21 cellular contexts compared by ENCODE assay signal in genomic region chr7:154306036-154306435, GRCh38.
"Had no signal": no experiment of that assay in that cellular context is flagged by ENCODE, and none has a peak within 500 bp of the region (broad histone marks: within the 10 kb centered on the region; RNA-seq: fewer than 3 reads in every experiment).

No MANE protein-coding gene starts in this region.

- DNase-seq: activated CD4-positive, alpha-beta T cell treated with anti-CD3 and anti-CD28 coated beads, Interleukin-2, amount 10 ng/mL, durations not matched to agents 24 days and 14 days; activated CD8-positive, alpha-beta memory T cell treated with anti-CD3 and anti-CD28 coated beads, Interleukin-2, amount 10 ng/mL, durations not matched to agents 7 days and 5 days; activated CD8-positive, alpha-beta T cell treated with anti-CD3 and anti-CD28 coated beads for 36 hours; activated gamma-delta T cell; activated naive CD4-positive, alpha-beta T cell treated with anti-CD3 and anti-CD28 coated beads, Interleukin-2, amount 50 U/mL, for 16 hours; activated naive CD8-positive, alpha-beta T cell treated with anti-CD3 and anti-CD28 coated beads, Interleukin-2, amount 50 U/mL, for 24 hours; activated T-cell treated with anti-CD3 and anti-CD28 coated beads for 4 hours; effector memory CD4-positive, alpha-beta T cell; glutamatergic neuron; stimulated activated CD4-positive, alpha-beta T cell treated with anti-CD3 and anti-CD28 coated beads, Interleukin-4, amount 100 ng/mL, for 24 hours; transverse colon; uterus had no signal

- H3K27me3 Mint-ChIP-seq: stimulated activated naive CD8-positive, alpha-beta T cell treated with anti-CD3 and anti-CD28 coated beads, Interleukin-15, Interleukin-2, amounts not matched to agents 100 ng/mL and 50 ng/mL, for 24 hours had no signal

- H3K4me1 ChIP-seq: prostate gland, right atrium auricular region, transverse colon, uterus had no signal

- H3K27ac ChIP-seq: cardiac muscle cell, hepatocyte, prostate gland, right atrium auricular region, transverse colon, uterus had no signal

- H3K27me3 ChIP-seq: right atrium auricular region, transverse colon, uterus had no signal

- H3K27ac Mint-ChIP-seq: activated CD4-positive, alpha-beta T cell treated with anti-CD3 and anti-CD28 coated beads, Interleukin-2, amount 10 ng/mL, durations not matched to agents 24 days and 14 days; activated CD8-positive, alpha-beta memory T cell treated with anti-CD3 and anti-CD28 coated beads, Interleukin-2, amount 10 ng/mL, durations not matched to agents 7 days and 5 days; activated CD8-positive, alpha-beta T cell treated with anti-CD3 and anti-CD28 coated beads for 36 hours; activated naive CD8-positive, alpha-beta T cell treated with anti-CD3 and anti-CD28 coated beads, Interleukin-2, amount 50 U/mL, for 24 hours; dendritic cell treated with granulocyte-macrophage colony-stimulating factor and Interleukin-4, amounts not matched to agents 40 ng/mL and 50 ng/mL, for 4 days; nephron; stimulated activated naive CD8-positive, alpha-beta T cell treated with anti-CD3 and anti-CD28 coated beads, Interleukin-15, Interleukin-2, amounts not matched to agents 100 ng/mL and 50 ng/mL, for 24 hours had no signal

- H3K4me3 Mint-ChIP-seq: activated CD4-positive, alpha-beta T cell treated with anti-CD3 and anti-CD28 coated beads, Interleukin-2, amount 10 ng/mL, durations not matched to agents 24 days and 14 days; activated CD8-positive, alpha-beta memory T cell treated with anti-CD3 and anti-CD28 coated beads, Interleukin-2, amount 10 ng/mL, durations not matched to agents 7 days and 5 days; activated CD8-positive, alpha-beta T cell treated with anti-CD3 and anti-CD28 coated beads for 36 hours; activated naive CD8-positive, alpha-beta T cell treated with anti-CD3 and anti-CD28 coated beads, Interleukin-2, amount 50 U/mL, for 24 hours; dendritic cell treated with granulocyte-macrophage colony-stimulating factor and Interleukin-4, amounts not matched to agents 40 ng/mL and 50 ng/mL, for 4 days; stimulated activated naive CD8-positive, alpha-beta T cell treated with anti-CD3 and anti-CD28 coated beads, Interleukin-15, Interleukin-2, amounts not matched to agents 100 ng/mL and 50 ng/mL, for 24 hours had no signal

- H3K4me3 ChIP-seq: cardiac muscle cell, hepatocyte, prostate gland, right atrium auricular region, transverse colon, uterus had no signal

- H3K9me3 Mint-ChIP-seq: activated CD4-positive, alpha-beta T cell treated with anti-CD3 and anti-CD28 coated beads, Interleukin-2, amount 10 ng/mL, durations not matched to agents 24 days and 14 days; activated CD8-positive, alpha-beta T cell treated with anti-CD3 and anti-CD28 coated beads for 36 hours; activated naive CD8-positive, alpha-beta T cell treated with anti-CD3 and anti-CD28 coated beads, Interleukin-2, amount 50 U/mL, for 24 hours; nephron; stimulated activated naive CD8-positive, alpha-beta T cell treated with anti-CD3 and anti-CD28 coated beads, Interleukin-15, Interleukin-2, amounts not matched to agents 100 ng/mL and 50 ng/mL, for 24 hours had no signal

- H3K36me3 ChIP-seq: cardiac muscle cell, prostate gland, right atrium auricular region, transverse colon, uterus had no signal

- ATAC-seq: activated CD4-positive, CD25-positive, alpha-beta regulatory T cell treated with anti-CD3 and anti-CD28 coated beads, Interleukin-2, amount 50 U/mL, for 24 hours; activated CD8-positive, alpha-beta memory T cell treated with anti-CD3 and anti-CD28 coated beads, Interleukin-2, amount 10 ng/mL, durations not matched to agents 7 days and 5 days; activated CD8-positive, alpha-beta T cell treated with anti-CD3 and anti-CD28 coated beads for 36 hours; activated naive CD8-positive, alpha-beta T cell treated with anti-CD3 and anti-CD28 coated beads, Interleukin-2, amount 50 U/mL, for 24 hours; esophagus mucosa had no signal

- H3K9me3 ChIP-seq: prostate gland, right atrium auricular region, transverse colon, uterus had no signal

- H3K36me3 Mint-ChIP-seq: activated CD8-positive, alpha-beta memory T cell treated with anti-CD3 and anti-CD28 coated beads, Interleukin-2, amount 10 ng/mL, durations not matched to agents 7 days and 5 days had no signal

- H3K4me1 Mint-ChIP-seq: activated CD4-positive, alpha-beta T cell treated with anti-CD3 and anti-CD28 coated beads, Interleukin-2, amount 10 ng/mL, durations not matched to agents 24 days and 14 days; activated CD8-positive, alpha-beta memory T cell treated with anti-CD3 and anti-CD28 coated beads, Interleukin-2, amount 10 ng/mL, durations not matched to agents 7 days and 5 days; activated naive CD8-positive, alpha-beta T cell treated with anti-CD3 and anti-CD28 coated beads, Interleukin-2, amount 50 U/mL, for 24 hours; nephron had no signal
